ENCODE assay signal across 28 cellular contexts in the genomic region with DNA sequence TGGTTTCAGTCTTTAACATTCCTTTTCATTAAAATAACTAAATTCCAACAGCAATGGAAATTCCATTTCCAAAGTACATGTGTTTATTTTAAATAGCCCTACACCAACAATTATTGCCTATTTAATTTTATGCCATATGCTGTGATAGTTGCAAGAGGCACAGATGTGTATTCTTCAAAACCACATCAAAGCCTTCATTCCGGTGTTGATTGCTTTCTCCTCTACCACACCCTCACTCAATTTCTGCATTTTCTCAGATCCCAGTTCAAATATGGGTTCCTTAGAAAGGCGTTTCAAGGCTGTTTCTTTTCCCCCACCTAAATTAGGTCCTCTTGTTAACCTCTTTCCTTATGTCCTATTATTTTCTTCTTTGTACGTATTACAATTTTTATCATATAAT.
"Had no signal": no experiment of that assay in that cellular context is flagged by ENCODE, and none has a peak within 500 bp of the region (broad histone marks: within the 10 kb centered on the region; RNA-seq: fewer than 3 reads in every experiment).

No MANE protein-coding gene starts in this region.

- H3K4me3 ChIP-seq: coronary artery, esophagus squamous epithelium, gastrocnemius medialis, heart right ventricle, left lung, lower lobe of right lung, mucosa of descending colon had no signal

- H3K9me3 ChIP-seq: esophagus squamous epithelium, gastrocnemius medialis, left lung, lower lobe of right lung, mucosa of descending colon had no signal

- DNase-seq: effector CD8-positive, alpha-beta T cell; effector memory CD8-positive, alpha-beta T cell; endodermal cell; erythroblast; esophagus squamous epithelium; foreskin fibroblast; foreskin melanocyte; gastrocnemius medialis; glutamatergic neuron; head of caudate nucleus; heart right ventricle; hippocampal formation; left cardiac atrium; left lung; left ventricle myocardium superior; lower lobe of right lung; mesenchymal stem cell; mucosa of descending colon; naive B cell; naive thymus-derived CD8-positive, alpha-beta T cell had no signal

- H3K27me3 ChIP-seq: esophagus squamous epithelium, gastrocnemius medialis, heart right ventricle, left lung had no signal

- H3K27ac ChIP-seq: coronary artery, epithelial cell of prostate, esophagus squamous epithelium, gastrocnemius medialis, heart right ventricle, left lung, lower lobe of right lung had no signal

- H3K36me3 Mint-ChIP-seq: mesothelial cell of epicardium; naive B cell; naive thymus-derived CD8-positive, alpha-beta T cell had no signal

- H3K36me3 ChIP-seq: esophagus squamous epithelium, gastrocnemius medialis, heart right ventricle, left lung, lower lobe of right lung had no signal

- H3K9me3 Mint-ChIP-seq: dendritic cell treated with granulocyte-macrophage colony-stimulating factor and Interleukin-4, amounts not matched to agents 40 ng/mL and 50 ng/mL, for 4 days; effector memory CD8-positive, alpha-beta T cell; mesothelial cell of epicardium had no signal

- H3K4me1 ChIP-seq: esophagus squamous epithelium, lower lobe of right lung had no signal

- ATAC-seq: effector memory CD8-positive, alpha-beta T cell; esophagus mucosa; gastrocnemius medialis; heart right ventricle; left cardiac atrium; left lung; left ventricle myocardium superior; lower lobe of right lung; mucosa of descending colon; naive thymus-derived CD8-positive, alpha-beta T cell had no signal

- H3K4me3 Mint-ChIP-seq: dendritic cell treated with granulocyte-macrophage colony-stimulating factor and Interleukin-4, amounts not matched to agents 40 ng/mL and 50 ng/mL, for 4 days; effector memory CD8-positive, alpha-beta T cell; endodermal cell; mesothelial cell of epicardium; naive thymus-derived CD8-positive, alpha-beta T cell had no signal

- H3K4me1 Mint-ChIP-seq: endodermal cell, mesothelial cell of epicardium had no signal

- FAIRE-seq: endometrium, islet of Langerhans, keratinocyte had no signal
